Comparison of ENCODE assay signal across 13 cellular contexts in genomic region chr3:12830785-12831581, GRCh38. TPM values are rescaled to one million over a fixed set of nuclear protein-coding genes. Genes with fewer than 3 reads are reported as not detected.
DNase-seq lines count a peak whose midpoint lies in the region; ATAC-seq, FAIRE-seq and TF ChIP-seq lines count a peak whose summit lies in the region.
"Had no signal": no experiment of that assay in that cellular context is flagged by ENCODE, and none has a peak within 500 bp of the region (broad histone marks: within the 10 kb centered on the region; RNA-seq: fewer than 3 reads in every experiment).

No MANE protein-coding gene starts in this region.

- BruUV-seq in GM12878 (replicated peaks; lab: Mats Ljungman, UMichigan): no TSS peak

- no peak overlapping the region for H3K14ac ChIP-seq in H9 (ENCODE audit: insufficient read depth, low read length)

- no CpG with 5 or more reads among the region's 8 CpGs for WGBS in H9 (ENCODE audit: extremely low coverage, insufficient read length, low lambda C conversion rate)
- WGBS in GM12878 (ENCODE audit: insufficient coverage, insufficient replicate concordance, low lambda C conversion rate, missing lambda C conversion rate): 71% methylated on average over 8 of the region's 8 CpGs
- no CpG with 5 or more reads among the region's 8 CpGs for WGBS in mesendoderm (ENCODE audit: extremely low coverage, insufficient coverage, low lambda C conversion rate)

- no peaks in the 10 kb centered on the region for H4K20me1 ChIP-seq in H9 (ENCODE audit: control insufficient read depth, insufficient read depth, insufficient read length)
- H4K20me1 ChIP-seq in GM12878 (ENCODE audit: control insufficient read depth, insufficient read depth): no peaks in the 10 kb centered on the region; the same call in none of the 2 replicates

- peaks cover 23 to 56% of the 10 kb centered on the region in 2 donors for H3K36me3 Mint-ChIP-seq in CD4-positive, alpha-beta memory T cell
- H3K36me3 Mint-ChIP-seq in H9 (ENCODE audit: insufficient read depth in 1 of 3, low read depth in 3 of 3): peaks cover 26 to 62% (median 55%) of the 10 kb centered on the region in 3 experiments; a peak in 6 of 7 replicates
- peaks cover 70% of the 10 kb centered on the region for H3K36me3 Mint-ChIP-seq in nephron (ENCODE audit: low read depth)
- H3K36me3 Mint-ChIP-seq in activated T-helper 2 cell treated with anti-CD3 and anti-CD28 coated beads, Interferon-gamma antibody, Interleukin-2, Interleukin-4, amounts not matched to agents 10 μg/mL and 5 μg/mL and 100 μg/mL, durations not matched to agents 14 hours and 24 hours and 36 hours (ENCODE audit: low read depth): peaks cover 49% of the 10 kb centered on the region

- DNase-seq in CD4-positive, alpha-beta memory T cell: no peak
- DNase-seq in H9 (no peak), GM12878 (ENCODE audit: low read depth, low spot score) (no peak), mesendoderm (no peak)
- no peak for DNase-seq in activated T-helper 2 cell treated with anti-CD3 and anti-CD28 coated beads, Interferon-gamma antibody, Interleukin-2, Interleukin-4, amounts not matched to agents 10 μg/mL and 5 μg/mL and 100 μg/mL, durations not matched to agents 14 hours and 24 hours and 36 hours (ENCODE audit: low spot score)
- DNase-seq: activated naive CD4-positive, alpha-beta T cell treated with anti-CD3 and anti-CD28 coated beads for 36 hours; NCI-H1694 had no signal

- H3K9me3 Mint-ChIP-seq in CD4-positive, alpha-beta memory T cell: no peaks in the 10 kb centered on the region
- H3K9me3 Mint-ChIP-seq in H9 (no peaks in the 10 kb centered on the region), nephron (no peaks in the 10 kb centered on the region)
- H3K9me3 Mint-ChIP-seq in activated T-helper 2 cell treated with anti-CD3 and anti-CD28 coated beads, Interferon-gamma antibody, Interleukin-2, Interleukin-4, amounts not matched to agents 10 μg/mL and 5 μg/mL and 100 μg/mL, durations not matched to agents 14 hours and 24 hours and 36 hours: no peaks in the 10 kb centered on the region
- H3K9me3 Mint-ChIP-seq: activated naive CD4-positive, alpha-beta T cell treated with anti-CD3 and anti-CD28 coated beads for 36 hours had no signal

- peaks cover 0 to 3% (median 0%) of the 10 kb centered on the region in 4 donors for H3K4me1 Mint-ChIP-seq in CD4-positive, alpha-beta memory T cell
- peaks cover 32 to 38% of the 10 kb centered on the region in 2 experiments for H3K4me1 Mint-ChIP-seq in H9
- no peaks in the 10 kb centered on the region for H3K4me1 Mint-ChIP-seq in nephron
- peaks cover 1% of the 10 kb centered on the region for H3K4me1 Mint-ChIP-seq in activated T-helper 2 cell treated with anti-CD3 and anti-CD28 coated beads, Interferon-gamma antibody, Interleukin-2, Interleukin-4, amounts not matched to agents 10 μg/mL and 5 μg/mL and 100 μg/mL, durations not matched to agents 14 hours and 24 hours and 36 hours (ENCODE audit: low read depth)

- H3K4me3 Mint-ChIP-seq in CD4-positive, alpha-beta memory T cell: peak overlapping the region in 1 of 8 donors; percentile 34
- no peak overlapping the region for H3K4me3 Mint-ChIP-seq in H9
- no peak overlapping the region for H3K4me3 Mint-ChIP-seq in nephron
- H3K4me3 Mint-ChIP-seq in activated T-helper 2 cell treated with anti-CD3 and anti-CD28 coated beads, Interferon-gamma antibody, Interleukin-2, Interleukin-4, amounts not matched to agents 10 μg/mL and 5 μg/mL and 100 μg/mL, durations not matched to agents 14 hours and 24 hours and 36 hours (ENCODE audit: low read depth): no peak overlapping the region
- H3K4me3 Mint-ChIP-seq: activated naive CD4-positive, alpha-beta T cell treated with anti-CD3 and anti-CD28 coated beads for 36 hours had no signal

- H3K4ac ChIP-seq in H9 (ENCODE audit: low read depth, low read length): no peak overlapping the region
- H3K4ac ChIP-seq in mesendoderm (ENCODE audit: low read depth, low read length): no peak overlapping the region

- no peak overlapping the region for H4K91ac ChIP-seq in H9 (ENCODE audit: insufficient read length, low read depth, low read length)

- H3K79me1 ChIP-seq in H9 (ENCODE audit: insufficient read depth, low read depth, low read length, poor library complexity, severe bottlenecking): no peaks in the 10 kb centered on the region
- H3K79me1 ChIP-seq in mesendoderm (ENCODE audit: low read length): no peaks in the 10 kb centered on the region

- no peaks in the 10 kb centered on the region for H3K27me3 Mint-ChIP-seq in CD4-positive, alpha-beta memory T cell
- H3K27me3 Mint-ChIP-seq in H9 (ENCODE audit: low read depth) (no peaks in the 10 kb centered on the region; the same call in 1 of the 2 replicates), nephron (ENCODE audit: low read depth) (no peaks in the 10 kb centered on the region)
- no peaks in the 10 kb centered on the region for H3K27me3 Mint-ChIP-seq in activated T-helper 2 cell treated with anti-CD3 and anti-CD28 coated beads, Interferon-gamma antibody, Interleukin-2, Interleukin-4, amounts not matched to agents 10 μg/mL and 5 μg/mL and 100 μg/mL, durations not matched to agents 14 hours and 24 hours and 36 hours (ENCODE audit: low read depth)

- intact Hi-C loops in CD4-positive, alpha-beta memory T cell (cut with micrococcal nuclease): no loop called here
- intact Hi-C loops in GM12878 (cut with micrococcal nuclease; ENCODE audit: unreplicated experiment): no loop called here
- intact Hi-C loops in activated T-helper 2 cell treated with anti-CD3 and anti-CD28 coated beads, Interferon-gamma antibody, Interleukin-2, Interleukin-4, amounts not matched to agents 10 μg/mL and 5 μg/mL and 100 μg/mL, durations not matched to agents 14 hours and 24 hours and 36 hours (cut with micrococcal nuclease): no loop called here

- H2BK120ac ChIP-seq in H9 (ENCODE audit: low read depth, low read length, poor library complexity, severe bottlenecking) (no peak overlapping the region), mesendoderm (ENCODE audit: low read depth, low read length) (no peak overlapping the region)

- peaks cover 36% of the 10 kb centered on the region for H3K36me3 ChIP-seq in CD4-positive, alpha-beta memory T cell (ENCODE audit: insufficient read depth, low read length)
- H3K36me3 ChIP-seq in GM12878 (ENCODE audit: control insufficient read depth in 2 of 2, insufficient read depth in 2 of 2, low read length in 1 of 2) (peaks cover 29 to 34% of the 10 kb centered on the region in 2 experiments), mesendoderm (ENCODE audit: control insufficient read depth, insufficient read depth, low read length) (peaks cover 17% of the 10 kb centered on the region)

- H3K9me3 ChIP-seq in CD4-positive, alpha-beta memory T cell (ENCODE audit: control insufficient read depth in 1 of 2, low read length in 2 of 2): no peaks in the 10 kb centered on the region
- H3K9me3 ChIP-seq in H9 (ENCODE audit: control insufficient read depth, low read depth, low read length) (no peaks in the 10 kb centered on the region), GM12878 (replicated peaks; ENCODE audit: control insufficient read depth, insufficient read depth, low read length) (no peaks in the 10 kb centered on the region)
- H3K9me3 ChIP-seq: vagina had no signal

- H3K27me3 ChIP-seq in CD4-positive, alpha-beta memory T cell (ENCODE audit: insufficient read depth, low read length): no peaks in the 10 kb centered on the region
- H3K27me3 ChIP-seq in H9 (ENCODE audit: insufficient read depth, low read length) (no peaks in the 10 kb centered on the region; the same call in 1 of the 2 replicates), GM12878 (replicated peaks in 1 of 2; ENCODE audit: control insufficient read depth in 2 of 2, insufficient read depth in 2 of 2, low read length in 1 of 2) (no peaks in the 10 kb centered on the region), mesendoderm (ENCODE audit: insufficient read depth, low read length, poor library complexity) (no peaks in the 10 kb centered on the region)
- H3K27me3 ChIP-seq: vagina had no signal

- H4K5ac ChIP-seq in H9 (ENCODE audit: insufficient read length, low read depth, low read length): no peak overlapping the region
- H4K5ac ChIP-seq in mesendoderm (ENCODE audit: low read length): no peak overlapping the region

- H3K9ac ChIP-seq in H9 (ENCODE audit: extremely low read depth, insufficient read length, low read length): no peak overlapping the region
- no peak overlapping the region for H3K9ac ChIP-seq in GM12878 (ENCODE audit: control insufficient read depth, insufficient read depth, low read length)
- no peak overlapping the region for H3K9ac ChIP-seq in mesendoderm (ENCODE audit: low read length)

- SMC1A ChIA-PET in GM12878 (lab: Charles Lee; ENCODE audit: uncharacterized antibody, unreplicated experiment): no interaction called here

- TF ChIP-seq CTCF in H9 (conservative IDR thresholded peaks at IDR 0.05) (peak; percentile 43), GM12878 (IDR thresholded peaks at IDR 0.05 in 2 of 3, conservative IDR thresholded peaks at IDR 0.05 in 1 of 3; ENCODE audit: control insufficient read depth in 2 of 3, extremely low read depth in 1 of 3, insufficient read depth in 1 of 3, low read depth in 3 of 3, low read length in 3 of 3) (peak in 1 of 3 experiments; percentile 25; a peak in 2 of 6 replicates), nephron (IDR thresholded peaks at IDR 0.05; ENCODE audit: unreplicated experiment in 3 of 3) (peak in 2 of 3 experiments; percentile 21 to 26)

- no peaks in the 10 kb centered on the region for H3K79me2 ChIP-seq in H9 (ENCODE audit: insufficient read depth, low read length)
- no peaks in the 10 kb centered on the region for H3K79me2 ChIP-seq in GM12878 (ENCODE audit: control insufficient read depth, insufficient read depth, low read length)
- no peaks in the 10 kb centered on the region for H3K79me2 ChIP-seq in mesendoderm (ENCODE audit: control insufficient read depth, insufficient read depth, low read length)

- H4K8ac ChIP-seq in H9 (replicated peaks; ENCODE audit: insufficient read length, low read depth, low read length) (no peak overlapping the region), mesendoderm (ENCODE audit: low read depth, low read length) (no peak overlapping the region)

- H2BK20ac ChIP-seq in H9 (ENCODE audit: low read depth, low read length, poor library complexity, severe bottlenecking): no peak overlapping the region

- H2AK5ac ChIP-seq in H9 (ENCODE audit: insufficient read length, low read length) (no peak overlapping the region), mesendoderm (ENCODE audit: low read length) (no peak overlapping the region)

- H3K18ac ChIP-seq in H9 (ENCODE audit: insufficient read length, low read depth, low read length): no peak overlapping the region
- H3K18ac ChIP-seq in mesendoderm (ENCODE audit: low read length): no peak overlapping the region

- H3K4me3 ChIP-seq in CD4-positive, alpha-beta memory T cell (ENCODE audit: low read length in 2 of 2): no peak overlapping the region
- no peak overlapping the region for H3K4me3 ChIP-seq in GM12878
- no peak overlapping the region for H3K4me3 ChIP-seq in mesendoderm (ENCODE audit: low read length)
- H3K4me3 ChIP-seq: vagina had no signal

- no peak overlapping the region for H3K27ac ChIP-seq in CD4-positive, alpha-beta memory T cell (ENCODE audit: low read depth, low read length)
- H3K27ac ChIP-seq in H9 (ENCODE audit: insufficient read length, low read depth, low read length) (no peak overlapping the region), GM12878 (ENCODE audit: control insufficient read depth, insufficient read depth) (no peak overlapping the region), mesendoderm (ENCODE audit: low read depth, low read length) (no peak overlapping the region)
- H3K27ac ChIP-seq: vagina had no signal

- POLR2A ChIA-PET in CD4-positive, alpha-beta memory T cell (lab: Charles Lee; ENCODE audit: partially characterized antibody): interaction anchor here (1.1 to 4.5 kb wide), 4 partner anchors 10 to 21 kb away, joined by 3 to 37 read pairs (median 6); partner anchors contain the start of gene RPL32
- POLR2A ChIA-PET in GM12878 (lab: Charles Lee): no interaction called here

- H2BK12ac ChIP-seq in H9 (ENCODE audit: insufficient read length, low read depth, low read length): no peak overlapping the region

- no peak for FAIRE-seq in GM12878 (lab: Jason Lieb, UNC)
- FAIRE-seq: endothelial cell of umbilical vein, islet of Langerhans had no signal

- no peaks in the 10 kb centered on the region for H3K23me2 ChIP-seq in H9 (ENCODE audit: insufficient read length, low read depth, low read length, poor library complexity, severe bottlenecking)

- no peak overlapping the region for H3K23ac ChIP-seq in H9 (ENCODE audit: insufficient read length, low read depth, low read length)
- H3K23ac ChIP-seq in mesendoderm (ENCODE audit: low read length): no peak overlapping the region

- H2AFZ ChIP-seq in H9 (ENCODE audit: low read length) (no peak overlapping the region), GM12878 (ENCODE audit: control insufficient read depth, low read depth, low read length) (no peak overlapping the region)

- H2BK5ac ChIP-seq in H9 (ENCODE audit: insufficient read length, low read length) (no peak overlapping the region), mesendoderm (ENCODE audit: low read length) (no peak overlapping the region)

- no peak for TF ChIP-seq EP300 in GM12878 (IDR thresholded peaks at IDR 0.05; ENCODE audit: borderline replicate concordance in 1 of 2, control insufficient read depth in 1 of 2, low read depth in 2 of 2, low read length in 2 of 2)

- H3K4me1 ChIP-seq in CD4-positive, alpha-beta memory T cell (ENCODE audit: insufficient read depth, low read length): no peaks in the 10 kb centered on the region
- no peaks in the 10 kb centered on the region for H3K4me1 ChIP-seq in H9 (ENCODE audit: insufficient read depth, low read length)
- H3K4me1 ChIP-seq in GM12878 (ENCODE audit: control insufficient read depth, insufficient read depth, low read length): no peaks in the 10 kb centered on the region
- H3K4me1 ChIP-seq in mesendoderm (ENCODE audit: control insufficient read depth, low read depth, low read length): no peaks in the 10 kb centered on the region
- H3K4me1 ChIP-seq: vagina had no signal

- no peak overlapping the region for H3T11ph ChIP-seq in H9 (ENCODE audit: low read length)

- H3K27ac Mint-ChIP-seq in CD4-positive, alpha-beta memory T cell: peak overlapping the region in 4 of 7 donors; percentile 11 to 83 (median 62)
- H3K27ac Mint-ChIP-seq in H9 (peak overlapping the region; percentile 82 to 91 (median 89); a peak in 5 of 7 replicates), nephron (peak overlapping the region in 1 of 3 experiments; percentile 31)
- no peak overlapping the region for H3K27ac Mint-ChIP-seq in activated T-helper 2 cell treated with anti-CD3 and anti-CD28 coated beads, Interferon-gamma antibody, Interleukin-2, Interleukin-4, amounts not matched to agents 10 μg/mL and 5 μg/mL and 100 μg/mL, durations not matched to agents 14 hours and 24 hours and 36 hours

- TF ChIP-seq RAD21 in GM12878 (IDR thresholded peaks at IDR 0.05; ENCODE audit: insufficient read depth, low read depth, low read length): no peak

- in situ Hi-C loops in GM12878 (cut with MboI): no loop called here

- peak; percentile 28 for ATAC-seq in GM12878
- no peak for ATAC-seq in HG03039 (IDR thresholded peaks at IDR 0.05; ENCODE audit: unreplicated experiment)
- ATAC-seq: activated CD4-positive, CD25-positive, alpha-beta regulatory T cell treated with anti-CD3 and anti-CD28 coated beads, Interleukin-2, amount 50 U/mL, for 24 hours had no signal

- CTCF ChIA-PET in CD4-positive, alpha-beta memory T cell (lab: Charles Lee; ENCODE audit: partially characterized antibody): interaction anchor here (1.3 to 5.0 kb wide), 3 partner anchors 11 to 43 kb away, joined by 4 to 38 read pairs (median 9); partner anchors contain the start of gene RPL32
- CTCF ChIA-PET in GM12878 (lab: Yijun Ruan, JAX): interaction anchor here (1.0 to 1.3 kb wide), 2 partner anchors 11 to 60 kb away, joined by 3 to 4 read pairs; no protein-coding TSS in a partner anchor

- H3K56ac ChIP-seq in H9 (ENCODE audit: insufficient read length, low read depth, low read length) (no peak overlapping the region), mesendoderm (ENCODE audit: low read length) (no peak overlapping the region)

- no peak overlapping the region for H3K4me2 ChIP-seq in H9 (ENCODE audit: insufficient read depth, insufficient read length, low read length)
- no peak overlapping the region for H3K4me2 ChIP-seq in GM12878 (ENCODE audit: control insufficient read depth, insufficient read depth)
- no peak overlapping the region for H3K4me2 ChIP-seq in mesendoderm (ENCODE audit: low read length)

- peak; percentile 67; the same call in 1 of the 2 replicates for TF ChIP-seq POLR2A in GM12878 (IDR thresholded peaks at IDR 0.05; ENCODE audit: low read depth, low read length)

- no peak overlapping the region for H2BK15ac ChIP-seq in H9 (ENCODE audit: low read depth, low read length)
- H2BK15ac ChIP-seq in mesendoderm (replicated peaks; ENCODE audit: low read depth): no peak overlapping the region

- RAD21 ChIA-PET in GM12878 (lab: Charles Lee; ENCODE audit: unreplicated experiment): no interaction called here

RNA-seq across cellular contexts. Expression of gene RPL32, which starts 10.4 kb away (rescaled TPM):
- total RNA-seq in CD4-positive, alpha-beta memory T cell: 1,000 to 10,000 TPM; 3,446 to 3,480 TPM
- polyA plus RNA-seq in CD4-positive, alpha-beta memory T cell: 1,000 to 10,000 TPM; 2,040 to 3,234 TPM
- total RNA-seq in H9 (2021) (1,982 and 2,021 TPM in 2 replicates), GM12878 (2014; rRNA removed) (2,707 and 2,818 TPM in 2 replicates), GM12878 (2014; rRNA removed; fragmentation: Illumina TruSeq; extraction: Trizol) (3,926 and 3,952 TPM in 2 replicates), GM12878 (2021) (2,298 and 2,376 TPM in 2 replicates)
- total RNA-seq in GM12878 (2013; cell fraction: nucleolus; rRNA removed): 220 and 242 TPM in 2 replicates
- 3,831 TPM for polyA plus RNA-seq in GM12878 (2011; ENCODE audit: low read depth)
- polyA plus RNA-seq in GM12878 (2011; rRNA removed) (3,443 and 3,447 TPM in 2 replicates), GM12878 (2014; fragmentation: Illumina TruSeq; extraction: Trizol) (5,147 and 5,597 TPM in 2 replicates), GM12878 (2014; fragmentation: Nextera tagmentation; extraction: Ambion mirVana) (1,000 to 10,000 TPM; 3,252 to 3,662 TPM), GM12878 (2014; rRNA removed) (4,075 and 4,194 TPM in 2 replicates), GM12878 (2016; fragmentation: Nextera tagmentation; extraction: Ambion mirVana) (1,000 to 10,000 TPM; 1,533 to 1,667 TPM)
- polyA plus RNA-seq in GM12878 (2011; cell fraction: cytosol; rRNA removed): 2,094 and 3,074 TPM in 2 replicates
- polyA plus RNA-seq in GM12878 (2011; cell fraction: nucleus; rRNA removed): 755 and 1,231 TPM in 2 replicates
- 5,378 and 5,555 TPM in 2 replicates for polyA plus RNA-seq in GM12878 (2012)
- polyA minus RNA-seq in GM12878 (2011; rRNA and poly(A)+ RNA removed): 1,701 and 1,707 TPM in 2 replicates
- polyA minus RNA-seq in GM12878 (2011; cell fraction: cytosol; rRNA and poly(A)+ RNA removed): 779 and 848 TPM in 2 replicates
- polyA minus RNA-seq in GM12878 (2011; cell fraction: nucleus; rRNA and poly(A)+ RNA removed): 190 and 283 TPM in 2 replicates
- total RNA-seq in activated T-helper 2 cell treated with anti-CD3 and anti-CD28 coated beads, Interferon-gamma antibody, Interleukin-2, Interleukin-4, amounts not matched to agents 10 μg/mL and 5 μg/mL and 100 μg/mL, durations not matched to agents 14 hours and 24 hours and 36 hours: 2,046 and 2,053 TPM in 2 replicates
- 1,879 TPM for polyA plus RNA-seq in mesendoderm (2013, experiment 1 of 2)
- polyA plus RNA-seq in mesendoderm (2013, experiment 2 of 2): 1,970 TPM

RNA-seq across cellular contexts. Expression of gene CAND2, which starts 34.5 kb away (rescaled TPM):
- total RNA-seq in CD4-positive, alpha-beta memory T cell: 1 to 10 TPM; 1.9 to 2.2 TPM
- 1 to 10 TPM; 2.2 to 2.3 TPM for polyA plus RNA-seq in CD4-positive, alpha-beta memory T cell
- total RNA-seq in H9 (2021): 10.2 and 10.7 TPM in 2 replicates
- 0.46 and 1.2 TPM in 2 replicates for total RNA-seq in GM12878 (2013; cell fraction: nucleolus; rRNA removed)
- total RNA-seq in GM12878 (2014; rRNA removed): 0.73 and 0.82 TPM in 2 replicates
- total RNA-seq in GM12878 (2014; rRNA removed; fragmentation: Illumina TruSeq; extraction: Trizol): 0.36 and 0.37 TPM in 2 replicates
- 1.6 and 1.9 TPM in 2 replicates for total RNA-seq in GM12878 (2021)
- polyA plus RNA-seq in GM12878 (2011; ENCODE audit: low read depth): 0.14 TPM
- polyA plus RNA-seq in GM12878 (2011; rRNA removed): 0.03 and 0.10 TPM in 2 replicates
- 0.04 and 0.07 TPM in 2 replicates for polyA plus RNA-seq in GM12878 (2011; cell fraction: cytosol; rRNA removed)
- 0.15 and 0.41 TPM in 2 replicates for polyA plus RNA-seq in GM12878 (2011; cell fraction: nucleus; rRNA removed)
- polyA plus RNA-seq in GM12878 (2012): 0.24 and 0.32 TPM in 2 replicates
- 0.06 and 0.40 TPM in 2 replicates for polyA plus RNA-seq in GM12878 (2014; fragmentation: Illumina TruSeq; extraction: Trizol)
- polyA plus RNA-seq in GM12878 (2014; fragmentation: Nextera tagmentation; extraction: Ambion mirVana): under 1 TPM; 0.03 to 0.11 TPM
- 0.61 and 0.82 TPM in 2 replicates for polyA plus RNA-seq in GM12878 (2014; rRNA removed)
- 1 to 10 TPM in 1 of 2 experiments, under 1 TPM in 1; 0.64 to 1.0 TPM for polyA plus RNA-seq in GM12878 (2016; fragmentation: Nextera tagmentation; extraction: Ambion mirVana)
- polyA minus RNA-seq in GM12878 (2011; rRNA and poly(A)+ RNA removed): 0.10 TPM in 1 of 2 replicates, not detected in the other
- polyA minus RNA-seq in GM12878 (2011; cell fraction: cytosol; rRNA and poly(A)+ RNA removed): not detected in 2 replicates
- not detected in 2 replicates for polyA minus RNA-seq in GM12878 (2011; cell fraction: nucleus; rRNA and poly(A)+ RNA removed)
- total RNA-seq in activated T-helper 2 cell treated with anti-CD3 and anti-CD28 coated beads, Interferon-gamma antibody, Interleukin-2, Interleukin-4, amounts not matched to agents 10 μg/mL and 5 μg/mL and 100 μg/mL, durations not matched to agents 14 hours and 24 hours and 36 hours: 1.1 and 2.0 TPM in 2 replicates
- 1.7 TPM for polyA plus RNA-seq in mesendoderm (2013, experiment 1 of 2)
- polyA plus RNA-seq in mesendoderm (2013, experiment 2 of 2): 1.4 TPM
